10 cellular contexts compared by ENCODE assay signal in genomic region chr9:137030528-137030927, GRCh38.
A peak's percentile ranks its signal among the peaks of the same experiment; 100 is the strongest.
DNase-seq lines count a peak whose midpoint lies in the region; ATAC-seq, FAIRE-seq and TF ChIP-seq lines count a peak whose summit lies in the region.
"Had no signal": no experiment of that assay in that cellular context is flagged by ENCODE, and none has a peak within 500 bp of the region (broad histone marks: within the 10 kb centered on the region; RNA-seq: fewer than 3 reads in every experiment).

No MANE protein-coding gene starts in this region.

- DNase-seq in GM19239 (ENCODE audit: insufficient read length, low spot score) (no peak), RWPE1 (ENCODE audit: low spot score) (no peak), HCEC 1CT (no peak)
- DNase-seq in stimulated activated CD4-positive, alpha-beta T cell treated with anti-CD3 and anti-CD28 coated beads, Interleukin-15, amount 100 ng/mL, for 24 hours, result peak; percentile 68
- DNase-seq: NCI-H524 treated with DMSO at 0.1 percent for 48 hours had no signal

- no peak for ATAC-seq in GM18867 (IDR thresholded peaks at IDR 0.05; ENCODE audit: unreplicated experiment)
- no peak for ATAC-seq in GM18502 (IDR thresholded peaks at IDR 0.05; ENCODE audit: poor library complexity, unreplicated experiment)
- ATAC-seq in HG03135 (IDR thresholded peaks at IDR 0.05; ENCODE audit: unreplicated experiment), result no peak

- no peaks in the 10 kb centered on the region for H3K36me3 Mint-ChIP-seq in activated naive CD4-positive, alpha-beta T cell treated with anti-CD3 and anti-CD28 coated beads, Interleukin-2, amount 50 U/mL, for 24 hours

- POLR2A ChIA-PET in RWPE1 (lab: Yijun Ruan, JAX; ENCODE audit: low non-redundant PET), result no interaction called here

- peak; percentile 60 for FAIRE-seq in GM19239 (lab: Jason Lieb, UNC)
- FAIRE-seq: endometrium had no signal

- H3K4me3 Mint-ChIP-seq in activated naive CD4-positive, alpha-beta T cell treated with anti-CD3 and anti-CD28 coated beads, Interleukin-2, amount 50 U/mL, for 24 hours, result peak overlapping the region; percentile 26

- 0 out of 2 replicates have a peak overlapping the region, but pooled peaks have one; percentile 81 for H3K27ac ChIP-seq in RWPE1

- no peaks in the 10 kb centered on the region for H3K9me3 Mint-ChIP-seq in activated naive CD4-positive, alpha-beta T cell treated with anti-CD3 and anti-CD28 coated beads, Interleukin-2, amount 50 U/mL, for 24 hours

- CTCF ChIA-PET in RWPE1 (lab: Yijun Ruan, JAX), result interaction anchor here (0.6 to 3.1 kb wide), 17 partner anchors 9 to 272 kb away, joined by 3 to 26 read pairs (median 6); partner anchors contain the start of genes AJM1, LCN8, NPDC1 and RNF224

- peaks cover 40% of the 10 kb centered on the region for H3K4me1 Mint-ChIP-seq in activated naive CD4-positive, alpha-beta T cell treated with anti-CD3 and anti-CD28 coated beads, Interleukin-2, amount 50 U/mL, for 24 hours

- H3K27me3 Mint-ChIP-seq in activated naive CD4-positive, alpha-beta T cell treated with anti-CD3 and anti-CD28 coated beads, Interleukin-2, amount 50 U/mL, for 24 hours, result no peaks in the 10 kb centered on the region

- no peak for TF ChIP-seq CTCF in RWPE1 (conservative IDR thresholded peaks at IDR 0.05; ENCODE audit: low read depth)

- no peak overlapping the region for H3K27ac Mint-ChIP-seq in activated naive CD4-positive, alpha-beta T cell treated with anti-CD3 and anti-CD28 coated beads, Interleukin-2, amount 50 U/mL, for 24 hours
